Comparison of ENCODE assay signal across 2 cellular contexts in genomic region chr12:52182898-52183543, GRCh38.
TF ChIP-seq lines count a peak whose summit lies in the region.

No MANE protein-coding gene starts in this region.

TF ChIP-seq in A549, 52 proteins besides CTCF, POLR2A, EP300 and RAD21:
- TF ChIP-seq SMC3 (IDR thresholded peaks at IDR 0.05) = no peak
- TF ChIP-seq NFE2L2 (conservative IDR thresholded peaks at IDR 0.05; ENCODE audit: low read length) = no peak
- peak; percentile 75 for TF ChIP-seq ZFP36 (IDR thresholded peaks at IDR 0.05; ENCODE audit: borderline replicate concordance, partially characterized antibody)
- no peak for TF ChIP-seq TFCP2L1 (CRISPR knock-in tag; IDR thresholded peaks at IDR 0.05)
- TF ChIP-seq RCOR1 (IDR thresholded peaks at IDR 0.05; ENCODE audit: low read depth, low read length) = no peak
- TF ChIP-seq FOSL2 (IDR thresholded peaks at IDR 0.05) = no peak
- peak; percentile 39; the same call in 1 of the 2 replicates for TF ChIP-seq FOSL2 (CRISPR knock-in tag; IDR thresholded peaks at IDR 0.05)
- no peak for TF ChIP-seq POLR2AphosphoS2 (conservative IDR thresholded peaks at IDR 0.05; ENCODE audit: low read length)
- TF ChIP-seq GATA3 (IDR thresholded peaks at IDR 0.05; ENCODE audit: borderline replicate concordance) = peak; percentile 29; the same call in 1 of the 2 replicates

TF ChIP-seq in K562, 482 proteins besides CTCF, POLR2A, EP300 and RAD21:
- TF ChIP-seq CTBP1 (IDR thresholded peaks at IDR 0.05; ENCODE audit: borderline replicate concordance) (no peak), ZFP36 (IDR thresholded peaks at IDR 0.05; ENCODE audit: low read depth, low read length, partially characterized antibody) (peak; percentile 63)
TF ChIP-seq in K562: peak in this region for 1.
